8 cellular contexts compared by ENCODE assay signal in genomic region chr14:65412189-65412846, GRCh38. TPM values are rescaled to one million over a fixed set of nuclear protein-coding genes. Genes with fewer than 3 reads are reported as not detected.
DNase-seq lines count a peak whose midpoint lies in the region; ATAC-seq and TF ChIP-seq lines count a peak whose summit lies in the region.

TSS of gene FUT8 (plus strand) at chr14:65412730. CDS start at chr14:65561564, 148,834 bp downstream.

- intact Hi-C loops in activated CD4-positive, alpha-beta T cell treated with anti-CD3 and anti-CD28 coated beads, Interleukin-2, amount 10 ng/mL, durations not matched to agents 24 days and 14 days (cut with micrococcal nuclease): loop anchor here (1.0 to 5.0 kb wide), 10 partner anchors 16 to 1095 kb away; partner anchors contain the start of genes GPHN and MAX
- intact Hi-C loops in colonic mucosa (cut with DNase I): loop anchor here (5.0 to 10.0 kb wide), 3 partner anchors 190 to 662 kb away; no protein-coding TSS in a partner anchor

- no peaks in the 10 kb centered on the region for H3K36me3 ChIP-seq in colonic mucosa

- H3K27me3 ChIP-seq in colonic mucosa (no peaks in the 10 kb centered on the region), layer of hippocampus (ENCODE audit: control insufficient read depth, insufficient read depth, low read length) (no peaks in the 10 kb centered on the region)

- H3K4me1 Mint-ChIP-seq in activated CD4-positive, alpha-beta T cell treated with anti-CD3 and anti-CD28 coated beads, Interleukin-2, amount 10 ng/mL, durations not matched to agents 24 days and 14 days: peaks cover 39% of the 10 kb centered on the region

- H3K9me3 Mint-ChIP-seq in activated CD4-positive, alpha-beta T cell treated with anti-CD3 and anti-CD28 coated beads, Interleukin-2, amount 10 ng/mL, durations not matched to agents 24 days and 14 days: no peaks in the 10 kb centered on the region

- peaks cover 17% of the 10 kb centered on the region for H3K36me3 Mint-ChIP-seq in activated CD4-positive, alpha-beta T cell treated with anti-CD3 and anti-CD28 coated beads, Interleukin-2, amount 10 ng/mL, durations not matched to agents 24 days and 14 days (ENCODE audit: low read depth)

- ATAC-seq in GM19328 (IDR thresholded peaks at IDR 0.05; ENCODE audit: unreplicated experiment) (peak; percentile 70), HG03469 (IDR thresholded peaks at IDR 0.05; ENCODE audit: unreplicated experiment) (peak; percentile 55)

- H3K9me3 ChIP-seq in colonic mucosa: no peaks in the 10 kb centered on the region

- DNase-seq in NCI-H526 (lab: John Stamatoyannopoulos, UW): peak; percentile 90 to 98
- peak; percentile 97 for DNase-seq in activated CD4-positive, alpha-beta T cell treated with anti-CD3 and anti-CD28 coated beads, Interleukin-2, amount 10 ng/mL, durations not matched to agents 24 days and 14 days
- DNase-seq in colonic mucosa: peak; percentile 96
- peak; percentile 94 to 95 for DNase-seq in stimulated activated CD4-positive, alpha-beta T cell treated with anti-CD3 and anti-CD28 coated beads, Interleukin-1b, Interleukin-23, amount 100 ng/mL, for 4 hours (ENCODE audit: low read depth in 2 of 2)

- peak within 1 kb of the TSS; percentile 99 for H3K4me3 Mint-ChIP-seq in activated CD4-positive, alpha-beta T cell treated with anti-CD3 and anti-CD28 coated beads, Interleukin-2, amount 10 ng/mL, durations not matched to agents 24 days and 14 days

- H3K9ac ChIP-seq in colonic mucosa (ENCODE audit: low read depth in 2 of 2, low read length in 2 of 2): peak within 1 kb of the TSS; percentile 93 to 96

- peak within 1 kb of the TSS; percentile 96 for H3K27ac Mint-ChIP-seq in activated CD4-positive, alpha-beta T cell treated with anti-CD3 and anti-CD28 coated beads, Interleukin-2, amount 10 ng/mL, durations not matched to agents 24 days and 14 days

- H3K27me3 Mint-ChIP-seq in activated CD4-positive, alpha-beta T cell treated with anti-CD3 and anti-CD28 coated beads, Interleukin-2, amount 10 ng/mL, durations not matched to agents 24 days and 14 days: no peaks in the 10 kb centered on the region

- H3K27ac ChIP-seq in C4-2B (peak within 1 kb of the TSS; percentile 85), colonic mucosa (peak within 1 kb of the TSS; percentile 98), layer of hippocampus (ENCODE audit: low read depth, low read length) (peak within 1 kb of the TSS; percentile 96)

- TF ChIP-seq CTCF in C4-2B (conservative IDR thresholded peaks at IDR 0.05): peak; percentile 92
- peak; percentile 46 for TF ChIP-seq CTCF in colonic mucosa (IDR thresholded peaks at IDR 0.05)

- peak within 1 kb of the TSS; percentile 92 for H3K4me3 ChIP-seq in colonic mucosa

- no peaks in the 10 kb centered on the region for H3K4me1 ChIP-seq in colonic mucosa

RNA-seq across cellular contexts. Expression of gene FUT8, which starts in this region (rescaled TPM):
- total RNA-seq in activated CD4-positive, alpha-beta T cell treated with anti-CD3 and anti-CD28 coated beads, Interleukin-2, amount 10 ng/mL, durations not matched to agents 24 days and 14 days: 125 and 137 TPM in 2 replicates
- total RNA-seq in colonic mucosa: 10 to 100 TPM; 28.8 to 37.2 TPM

Comparison
In these comparisons a context has a peak if more than half of its experiments do, and no peak if none do; other contexts are left out.
1. Peak in every context shown above with its lines: DNase-seq, ATAC-seq, H3K4me3 ChIP-seq and H3K27ac ChIP-seq.